In the genomic region with DNA sequence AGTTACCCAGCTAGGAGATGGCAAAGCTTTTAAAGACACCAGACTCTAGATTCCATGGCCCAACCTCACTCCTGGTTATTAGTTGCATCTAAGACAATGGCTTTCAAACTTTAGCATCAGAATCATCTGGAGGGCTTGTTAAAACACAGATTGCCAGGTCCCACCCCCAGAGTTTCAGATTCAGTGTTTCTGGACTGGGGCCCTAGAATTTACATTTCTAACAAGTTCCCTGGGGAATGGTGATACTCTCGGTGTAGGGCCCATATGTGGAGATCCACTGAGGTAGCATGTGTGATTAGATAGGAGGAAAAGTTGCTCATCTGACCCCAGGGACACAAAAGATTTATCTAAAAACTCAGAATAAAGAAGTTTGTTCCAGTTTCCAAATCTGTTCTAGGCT, we compare ENCODE assay signal across 23 cellular contexts.
DNase-seq lines count a peak whose midpoint lies in the region; ATAC-seq and TF ChIP-seq lines count a peak whose summit lies in the region.
"Had no signal": no experiment of that assay in that cellular context is flagged by ENCODE, and none has a peak within 500 bp of the region (broad histone marks: within the 10 kb centered on the region; RNA-seq: fewer than 3 reads in every experiment).

No MANE protein-coding gene starts in this region.

- ATAC-seq in GM18907 (IDR thresholded peaks at IDR 0.05; ENCODE audit: unreplicated experiment) (peak; percentile 27), GM21447 (IDR thresholded peaks at IDR 0.05; ENCODE audit: unreplicated experiment) (peak; percentile 46), HG02798 (IDR thresholded peaks at IDR 0.05; ENCODE audit: poor library complexity, unreplicated experiment) (peak; percentile 30), HG03460 (IDR thresholded peaks at IDR 0.05; ENCODE audit: unreplicated experiment) (peak; percentile 34)
- ATAC-seq: gastrocnemius medialis, HCT116, PC-3, right cardiac atrium had no signal

- DNase-seq in NCI-H1694 treated with DMSO at 0.1 percent for 48 hours (lab: John Stamatoyannopoulos, UW), result no peak
- no peak for DNase-seq in GM13976 (ENCODE audit: low spot score)
- no peak for DNase-seq in stimulated activated CD4-positive, alpha-beta T cell treated with anti-CD3 and anti-CD28 coated beads, Interleukin-15, amount 100 ng/mL, for 24 hours
- no peak for DNase-seq in NCI-H1092 treated with DMSO at 0.1 percent for 48 hours (lab: John Stamatoyannopoulos, UW)
- DNase-seq: activated CD4-positive, alpha-beta memory T cell treated with anti-CD3 and anti-CD28 coated beads, Interleukin-2, amount 10 ng/mL, durations not matched to agents 7 days and 5 days; activated naive CD4-positive, alpha-beta T cell; adrenal gland; COR-L47; gastrocnemius medialis; Kasumi-1; NCI-H1048; NCI-H2081 treated with DMSO at 0.1 percent for 48 hours; NCI-H446; ovary; PC-3; right cardiac atrium; Right ventricle myocardium superior; upper lobe of left lung had no signal

- TF ChIP-seq CTCF in GM13976 (IDR thresholded peaks at IDR 0.05; ENCODE audit: borderline replicate concordance, control extremely low read depth, extremely low read depth, insufficient read depth, missing control alignments), result no peak

- in situ Hi-C loops in GM13976 (cut with MboI; ENCODE audit: low sequenced_read_pairs, unreplicated experiment), result no loop called here
